In the genomic region with DNA sequence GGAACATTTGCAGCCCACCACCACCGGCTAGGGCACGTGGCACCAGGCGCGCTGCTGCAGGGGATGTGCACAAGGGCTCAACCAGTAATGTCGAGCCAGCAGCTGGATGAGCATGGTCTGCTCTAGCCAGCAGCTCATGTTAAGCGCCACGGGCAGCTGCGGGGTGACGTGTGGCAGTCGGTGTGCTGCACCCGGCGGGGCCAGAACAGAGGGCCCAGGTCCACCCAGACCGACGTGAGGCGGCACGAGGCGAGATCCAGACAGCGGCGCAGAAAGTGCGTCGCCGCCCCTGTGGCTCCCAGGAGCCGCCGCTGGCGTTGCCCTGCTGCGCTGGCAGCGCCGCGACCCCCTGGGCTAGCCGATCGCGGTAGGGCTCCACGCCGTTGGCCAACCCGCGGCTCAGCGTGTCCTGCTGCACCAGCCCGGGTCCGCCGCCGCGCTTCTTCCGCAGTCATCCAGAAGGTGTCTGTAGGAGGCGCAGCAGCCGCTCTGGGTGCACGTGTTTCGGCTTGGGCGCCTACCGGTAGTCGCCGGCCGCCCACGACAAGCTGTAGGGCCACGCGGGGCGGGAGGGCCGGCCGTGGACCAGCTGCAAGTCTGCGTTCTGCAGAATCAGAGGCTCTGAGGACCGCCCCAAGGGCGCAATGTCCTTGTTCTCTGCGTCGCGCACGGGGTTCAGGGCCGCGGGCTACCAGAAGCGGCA, we compare ENCODE assay signal across 9 cellular contexts. TPM values are rescaled to one million over a fixed set of nuclear protein-coding genes. Genes with fewer than 3 reads are reported as not detected.
DNase-seq lines count a peak whose midpoint lies in the region; TF ChIP-seq lines count a peak whose summit lies in the region.
"Had no signal": no experiment of that assay in that cellular context is flagged by ENCODE, and none has a peak within 500 bp of the region (broad histone marks: within the 10 kb centered on the region; RNA-seq: fewer than 3 reads in every experiment).

No MANE protein-coding gene starts in this region.

- CTCF ChIA-PET in CD4-positive, alpha-beta memory T cell (lab: Charles Lee; ENCODE audit: partially characterized antibody): interaction anchor here (0.7 to 7.4 kb wide), 28 partner anchors 10 to 160 kb away, joined by 3 to 255 read pairs (median 6); a partner anchor contains a TSS

- H3K4me3 Mint-ChIP-seq in CD4-positive, alpha-beta memory T cell: peak overlapping the region; percentile 36 to 79 (median 58)
- peak overlapping the region; percentile 39 for H3K4me3 Mint-ChIP-seq in activated T-cell treated with anti-CD3 and anti-CD28 coated beads, Interleukin-2, amount 50 U/mL, for 24 hours

- TF ChIP-seq CTCF in fibroblast of pulmonary artery (IDR thresholded peaks at IDR 0.05; ENCODE audit: low read length, missing control alignments): peak; percentile 33
- peak; percentile 26 for TF ChIP-seq CTCF in neutrophil (IDR thresholded peaks at IDR 0.05)

- peaks cover 6 to 11% of the 10 kb centered on the region in 2 donors for H3K27me3 Mint-ChIP-seq in CD4-positive, alpha-beta memory T cell
- H3K27me3 Mint-ChIP-seq in activated T-cell treated with anti-CD3 and anti-CD28 coated beads, Interleukin-2, amount 50 U/mL, for 24 hours: peaks cover 45% of the 10 kb centered on the region

- peak overlapping the region in 1 of 2 donors; percentile 49 for H3K4me3 ChIP-seq in CD4-positive, alpha-beta memory T cell (ENCODE audit: low read length in 2 of 2)
- H3K4me3 ChIP-seq in fibroblast of pulmonary artery (replicated peaks; ENCODE audit: low read depth, low read length) (peak overlapping the region; percentile 25), neutrophil (ENCODE audit: low read depth in 1 of 2, low read length in 1 of 2) (peak overlapping the region; percentile 15 to 59)

- intact Hi-C loops in CD4-positive, alpha-beta memory T cell (cut with micrococcal nuclease): no loop called here

- peak; percentile 56 to 65 (median 61) for DNase-seq in CD4-positive, alpha-beta memory T cell
- DNase-seq in NCI-H1092 treated with DMSO at 0.1 percent for 48 hours (lab: John Stamatoyannopoulos, UW) (peak; percentile 48), fibroblast of pulmonary artery (ENCODE audit: low read depth) (peak; percentile 52), substantia nigra (lab: John Stamatoyannopoulos, UW) (peak in 25 of 49 donors; percentile 7 to 76 (median 32)), NCI-H774 (lab: John Stamatoyannopoulos, UW) (no peak), KG1 (lab: John Stamatoyannopoulos, UW) (no peak)
- peak; percentile 81 for DNase-seq in activated T-cell treated with anti-CD3 and anti-CD28 coated beads, Interleukin-2, amount 50 U/mL, for 24 hours

- H3K27ac ChIP-seq in CD4-positive, alpha-beta memory T cell (ENCODE audit: low read depth, low read length): no peak overlapping the region
- H3K27ac ChIP-seq in neutrophil: no peak overlapping the region
- H3K27ac ChIP-seq in substantia nigra (ENCODE audit: low read depth, low read length, poor library complexity, severe bottlenecking): no peak overlapping the region

- no peaks in the 10 kb centered on the region for H3K27me3 ChIP-seq in CD4-positive, alpha-beta memory T cell (ENCODE audit: insufficient read depth, low read length)
- H3K27me3 ChIP-seq in neutrophil: peaks cover 54% of the 10 kb centered on the region

- H3K27ac Mint-ChIP-seq in CD4-positive, alpha-beta memory T cell: no peak overlapping the region
- no peak overlapping the region for H3K27ac Mint-ChIP-seq in activated T-cell treated with anti-CD3 and anti-CD28 coated beads, Interleukin-2, amount 50 U/mL, for 24 hours

- no peaks in the 10 kb centered on the region for H3K36me3 ChIP-seq in CD4-positive, alpha-beta memory T cell (ENCODE audit: insufficient read depth, low read length)
- H3K36me3 ChIP-seq in neutrophil: no peaks in the 10 kb centered on the region

- POLR2A ChIA-PET in CD4-positive, alpha-beta memory T cell (lab: Charles Lee; ENCODE audit: partially characterized antibody): interaction anchor here (0.7 to 2.8 kb wide), 9 partner anchors 16 to 143 kb away, joined by 3 to 13 read pairs (median 5); a partner anchor contains a TSS

- peaks cover 19% of the 10 kb centered on the region for H3K4me1 ChIP-seq in CD4-positive, alpha-beta memory T cell (ENCODE audit: insufficient read depth, low read length)
- H3K4me1 ChIP-seq in neutrophil (ENCODE audit: control insufficient read depth in 1 of 2, insufficient read depth in 1 of 2, low read depth in 1 of 2, low read length in 1 of 2): peaks cover 17% of the 10 kb centered on the region in 2 experiments

- H3K36me3 Mint-ChIP-seq in CD4-positive, alpha-beta memory T cell: no peaks in the 10 kb centered on the region
- H3K36me3 Mint-ChIP-seq in activated T-cell treated with anti-CD3 and anti-CD28 coated beads, Interleukin-2, amount 50 U/mL, for 24 hours (ENCODE audit: low read depth): no peaks in the 10 kb centered on the region

- H3K9me3 ChIP-seq in CD4-positive, alpha-beta memory T cell (ENCODE audit: control insufficient read depth in 1 of 2, low read length in 2 of 2): no peaks in the 10 kb centered on the region
- no peaks in the 10 kb centered on the region for H3K9me3 ChIP-seq in neutrophil

- no peaks in the 10 kb centered on the region for H3K9me3 Mint-ChIP-seq in CD4-positive, alpha-beta memory T cell
- no peaks in the 10 kb centered on the region for H3K9me3 Mint-ChIP-seq in activated T-cell treated with anti-CD3 and anti-CD28 coated beads, Interleukin-2, amount 50 U/mL, for 24 hours

- H3K4me1 Mint-ChIP-seq in CD4-positive, alpha-beta memory T cell: peaks cover 2 to 19% (median 11%) of the 10 kb centered on the region in 4 donors
- peaks cover 16% of the 10 kb centered on the region for H3K4me1 Mint-ChIP-seq in activated T-cell treated with anti-CD3 and anti-CD28 coated beads, Interleukin-2, amount 50 U/mL, for 24 hours (ENCODE audit: low read depth)

RNA-seq across cellular contexts. Expression of a gene that starts 4.6 kb away (rescaled TPM):
- not detected for total RNA-seq in CD4-positive, alpha-beta memory T cell
- polyA plus RNA-seq in CD4-positive, alpha-beta memory T cell: not detected
- total RNA-seq: subcutaneous adipose tissue had no signal

RNA-seq across cellular contexts. Expression of a gene that starts 10.8 kb away (rescaled TPM):
- 1 to 10 TPM; 3.4 to 4.4 TPM for total RNA-seq in CD4-positive, alpha-beta memory T cell
- 1 to 10 TPM; 2.9 to 6.8 TPM for polyA plus RNA-seq in CD4-positive, alpha-beta memory T cell

RNA-seq across cellular contexts. Expression of a gene that starts 25.6 kb away (rescaled TPM):
- 10 to 100 TPM; 21.6 to 22.7 TPM for total RNA-seq in CD4-positive, alpha-beta memory T cell
- 10 to 100 TPM; 11.0 to 13.4 TPM for polyA plus RNA-seq in CD4-positive, alpha-beta memory T cell

RNA-seq across cellular contexts. Expression of a gene that starts 30.7 kb away (rescaled TPM):
- total RNA-seq in CD4-positive, alpha-beta memory T cell: 100 to 1,000 TPM; 550 to 571 TPM
- polyA plus RNA-seq in CD4-positive, alpha-beta memory T cell: 100 to 1,000 TPM; 226 to 364 TPM

Comparison
In these comparisons a context has a peak if more than half of its experiments do, and no peak if none do; other contexts are left out.
1. DNase-seq: peak in CD4-positive, alpha-beta memory T cell (5 of 5), NCI-H1092 treated with DMSO at 0.1 percent for 48 hours (single experiment), activated T-cell treated with anti-CD3 and anti-CD28 coated beads, Interleukin-2, amount 50 U/mL, for 24 hours (single experiment), fibroblast of pulmonary artery (single experiment) and substantia nigra (25 of 49); none in NCI-H774 (single experiment) and KG1 (single experiment).